Comparison of ENCODE assay signal across 11 cellular contexts in genomic region chr2:19363474-19363778, GRCh38. TPM values are rescaled to one million over a fixed set of nuclear protein-coding genes. Genes with fewer than 3 reads are reported as not detected.
DNase-seq lines count a peak whose midpoint lies in the region; ATAC-seq and TF ChIP-seq lines count a peak whose summit lies in the region.
"Had no signal": no experiment of that assay in that cellular context is flagged by ENCODE, and none has a peak within 500 bp of the region (broad histone marks: within the 10 kb centered on the region; RNA-seq: fewer than 3 reads in every experiment).

No MANE protein-coding gene starts in this region.

- H3K56ac ChIP-seq in mesendoderm (ENCODE audit: low read length) = no peak overlapping the region

- TF ChIP-seq CTCF in left ventricle myocardium inferior (IDR thresholded peaks at IDR 0.05; ENCODE audit: borderline replicate concordance) (no peak), coronary artery (IDR thresholded peaks at IDR 0.05) (no peak)

- H3K27me3 Mint-ChIP-seq in naive B cell = peaks cover 23 to 36% (median 31%) of the 10 kb centered on the region in 3 donors

- H3K9me3 Mint-ChIP-seq in naive B cell = no peaks in the 10 kb centered on the region

- DNase-seq in left ventricle myocardium inferior (no peak), Right ventricle myocardium superior (no peak), coronary artery (ENCODE audit: low spot score) (no peak), naive B cell (no peak), head of caudate nucleus (no peak), DMS53 treated with DMSO at 0.1 percent for 48 hours (lab: John Stamatoyannopoulos, UW; ENCODE audit: unreplicated experiment) (no peak), mesendoderm (no peak)
- DNase-seq: activated gamma-delta T cell treated with Interleukin-2 at 50 U/mL for 16 hours, GF-D8 had no signal

- peaks cover 37% of the 10 kb centered on the region for H3K4me1 ChIP-seq in left ventricle myocardium inferior
- H3K4me1 ChIP-seq in mesendoderm (ENCODE audit: control insufficient read depth, low read depth, low read length) = peaks cover 2% of the 10 kb centered on the region

- H2AK5ac ChIP-seq in mesendoderm (ENCODE audit: low read length) = no peak overlapping the region

- no peaks in the 10 kb centered on the region for H3K79me1 ChIP-seq in mesendoderm (ENCODE audit: low read length)

- no peaks in the 10 kb centered on the region for H3K36me3 ChIP-seq in left ventricle myocardium inferior
- H3K36me3 ChIP-seq in mesendoderm (ENCODE audit: control insufficient read depth, insufficient read depth, low read length) = no peaks in the 10 kb centered on the region

- no peaks in the 10 kb centered on the region for H3K9me3 ChIP-seq in left ventricle myocardium inferior (replicated peaks)

- H3K4me3 ChIP-seq in left ventricle myocardium inferior (peak overlapping the region; percentile 78), coronary artery (peak overlapping the region; percentile 83), mesendoderm (ENCODE audit: low read length) (no peak overlapping the region)

- H2BK120ac ChIP-seq in mesendoderm (ENCODE audit: low read depth, low read length) = no peak overlapping the region

- H3K79me2 ChIP-seq in mesendoderm (ENCODE audit: control insufficient read depth, insufficient read depth, low read length) = no peaks in the 10 kb centered on the region

- H3K4ac ChIP-seq in mesendoderm (ENCODE audit: low read depth, low read length) = no peak overlapping the region

- H2BK5ac ChIP-seq in mesendoderm (ENCODE audit: low read length) = no peak overlapping the region

- H3K36me3 Mint-ChIP-seq in naive B cell = no peaks in the 10 kb centered on the region

- H3K27me3 ChIP-seq in left ventricle myocardium inferior (ENCODE audit: low read depth) (peaks cover 41% of the 10 kb centered on the region), mesendoderm (ENCODE audit: insufficient read depth, low read length, poor library complexity) (peaks cover 57% of the 10 kb centered on the region)

- H4K8ac ChIP-seq in mesendoderm (ENCODE audit: low read depth, low read length) = no peak overlapping the region

- no peak overlapping the region for H3K18ac ChIP-seq in mesendoderm (ENCODE audit: low read length)

- H3K27ac ChIP-seq in left ventricle myocardium inferior (replicated peaks) = peak overlapping the region; percentile 53
- peak overlapping the region; percentile 35 to 76 for H3K27ac ChIP-seq in coronary artery
- H3K27ac ChIP-seq in mesendoderm (ENCODE audit: low read depth, low read length) = no peak overlapping the region

- H3K23ac ChIP-seq in mesendoderm (ENCODE audit: low read length) = no peak overlapping the region

- no peak for ATAC-seq in Right ventricle myocardium superior (ENCODE audit: poor library complexity)
- ATAC-seq in naive B cell (ENCODE audit: low read depth in 2 of 2) = no peak
- ATAC-seq in GM18873 (IDR thresholded peaks at IDR 0.05; ENCODE audit: low FRiP score, unreplicated experiment) = no peak

- H3K9ac ChIP-seq in mesendoderm (ENCODE audit: low read length) = no peak overlapping the region

- intact Hi-C loops in left ventricle myocardium inferior (cut with micrococcal nuclease) (loop anchor here (10.0 kb wide), 1 partner anchor 619 kb away; no protein-coding TSS in a partner anchor), Right ventricle myocardium superior (cut with DNase I) (loop anchor here (10.0 kb wide), 2 partner anchors 369 to 929 kb away; no protein-coding TSS in a partner anchor), head of caudate nucleus (cut with DNase I) (loop anchor here (5.0 kb wide), 1 partner anchor 611 kb away; no protein-coding TSS in a partner anchor)

- no peak overlapping the region for H2BK15ac ChIP-seq in mesendoderm (replicated peaks; ENCODE audit: low read depth)

- H4K5ac ChIP-seq in mesendoderm (ENCODE audit: low read length) = no peak overlapping the region

- H3K4me1 Mint-ChIP-seq in naive B cell = peaks cover 33 to 43% (median 36%) of the 10 kb centered on the region in 3 donors

- H3K27ac Mint-ChIP-seq in naive B cell = peak overlapping the region in 3 of 6 donors; percentile 70 to 93 (median 79)

- no CpG with 5 or more reads among the region's 20 CpGs for WGBS in mesendoderm (ENCODE audit: extremely low coverage, insufficient coverage, low lambda C conversion rate)

- H3K4me2 ChIP-seq in mesendoderm (ENCODE audit: low read length) = no peak overlapping the region

- peak overlapping the region; percentile 88 to 97 (median 95) for H3K4me3 Mint-ChIP-seq in naive B cell

RNA-seq across cellular contexts. Expression of gene OSR1, which starts 5.0 kb away (rescaled TPM):
- 2.7 TPM for total RNA-seq in left ventricle myocardium inferior
- total RNA-seq in Right ventricle myocardium superior = 5.4 TPM
- not detected for polyA plus RNA-seq in naive B cell (ENCODE audit: low read depth in 6 of 6)
- 0.04 TPM for polyA plus RNA-seq in mesendoderm (2013, experiment 1 of 2)
- 0.08 TPM for polyA plus RNA-seq in mesendoderm (2013, experiment 2 of 2)
- total RNA-seq: pulmonary artery endothelial cell had no signal
